In genomic region chr12:23704992-23705943, GRCh38 we compare ENCODE assay signal across 15 cellular contexts.
"Had no signal": no experiment of that assay in that cellular context is flagged by ENCODE, and none has a peak within 500 bp of the region (broad histone marks: within the 10 kb centered on the region; RNA-seq: fewer than 3 reads in every experiment).

No MANE protein-coding gene starts in this region.

- H3K27me3 ChIP-seq: cardiac muscle cell, heart right ventricle, tibial nerve had no signal

- H3K4me3 ChIP-seq: cardiac muscle cell, heart right ventricle, lower lobe of right lung, tibial nerve had no signal

- H3K4me1 ChIP-seq: heart right ventricle, lower lobe of right lung, tibial nerve had no signal

- ATAC-seq: activated CD8-positive, alpha-beta T cell treated with anti-CD3 and anti-CD28 coated beads for 36 hours; activated naive CD8-positive, alpha-beta T cell treated with anti-CD3 and anti-CD28 coated beads, Interleukin-2, amount 50 U/mL, for 24 hours; heart right ventricle; lower lobe of right lung; right cardiac atrium; stimulated activated memory B cell treated with anti-CD40 and anti-IgM and Interleukin-4, amounts not matched to agents 10 μg/mL and 1 μg/mL and 100 μg/mL, for 72 hours had no signal

- H3K9me3 ChIP-seq: heart right ventricle, lower lobe of right lung, tibial nerve had no signal

- DNase-seq: activated CD4-positive, alpha-beta T cell treated with anti-CD3 and anti-CD28 coated beads for 4 hours; activated CD8-positive, alpha-beta T cell treated with anti-CD3 and anti-CD28 coated beads for 36 hours; activated naive CD4-positive, alpha-beta T cell treated with Interleukin-2 at 50 U/mL for 16 hours; activated naive CD8-positive, alpha-beta T cell treated with anti-CD3 and anti-CD28 coated beads, Interleukin-2, amount 50 U/mL, for 24 hours; foreskin melanocyte; heart right ventricle; lower lobe of right lung; naive B cell; nucleus accumbens; right cardiac atrium; T-helper 9 cell had no signal

- H3K27ac ChIP-seq: cardiac muscle cell, heart right ventricle, lower lobe of right lung, tibial nerve had no signal

- FAIRE-seq: endothelial cell of umbilical vein had no signal

- H3K36me3 ChIP-seq: cardiac muscle cell, heart right ventricle, lower lobe of right lung, tibial nerve had no signal
